8 cellular contexts compared by ENCODE assay signal in genomic region chr2:144524190-144524957, GRCh38. TPM values are rescaled to one million over a fixed set of nuclear protein-coding genes. Genes with fewer than 3 reads are reported as not detected.
DNase-seq lines count a peak whose midpoint lies in the region; ATAC-seq and TF ChIP-seq lines count a peak whose summit lies in the region.

No MANE protein-coding gene starts in this region.

- no peaks in the 10 kb centered on the region for H3K36me3 Mint-ChIP-seq in activated CD8-positive, alpha-beta T cell treated with anti-CD3 and anti-CD28 coated beads for 36 hours (ENCODE audit: low read depth)

- H3K4me1 ChIP-seq in HUES48 (ENCODE audit: control insufficient read depth, insufficient read depth, low read length) (peaks cover 40% of the 10 kb centered on the region), neutrophil (ENCODE audit: control insufficient read depth in 1 of 2, insufficient read depth in 1 of 2, low read depth in 1 of 2, low read length in 1 of 2) (peaks cover 24 to 27% of the 10 kb centered on the region in 2 experiments)

- H3K4me3 Mint-ChIP-seq in activated CD8-positive, alpha-beta T cell treated with anti-CD3 and anti-CD28 coated beads for 36 hours, result peak overlapping the region; percentile 78

- peaks cover 42% of the 10 kb centered on the region for H3K27me3 Mint-ChIP-seq in activated CD8-positive, alpha-beta T cell treated with anti-CD3 and anti-CD28 coated beads for 36 hours

- DNase-seq in AG10803 (ENCODE audit: low read depth) (no peak), germinal center (ENCODE audit: low spot score) (peak; percentile 50), NCI-H1436 (lab: John Stamatoyannopoulos, UW) (no peak)
- peak; percentile 41 for DNase-seq in activated CD8-positive, alpha-beta T cell treated with anti-CD3 and anti-CD28 coated beads for 36 hours

- H3K4me1 Mint-ChIP-seq in activated CD8-positive, alpha-beta T cell treated with anti-CD3 and anti-CD28 coated beads for 36 hours (ENCODE audit: low read depth), result peaks cover 15% of the 10 kb centered on the region

- H3K27ac ChIP-seq in HUES48 (ENCODE audit: low read depth, low read length) (peak overlapping the region; percentile 83), neutrophil (peak overlapping the region; percentile 56)

- H3K27ac Mint-ChIP-seq in activated CD8-positive, alpha-beta T cell treated with anti-CD3 and anti-CD28 coated beads for 36 hours, result peak overlapping the region; percentile 31

- peaks cover 37% of the 10 kb centered on the region for H3K27me3 ChIP-seq in HUES48 (ENCODE audit: control insufficient read depth, insufficient read depth, low read length)
- H3K27me3 ChIP-seq in neutrophil, result no peaks in the 10 kb centered on the region

- CTCF ChIA-PET in activated CD8-positive, alpha-beta T cell treated with anti-CD3 and anti-CD28 coated beads for 36 hours (lab: Charles Lee), result no interaction called here

- no peak for TF ChIP-seq CTCF in AG10803 (conservative IDR thresholded peaks at IDR 0.05; ENCODE audit: low read length)
- no peak for TF ChIP-seq CTCF in activated CD8-positive, alpha-beta T cell treated with anti-CD3 and anti-CD28 coated beads for 36 hours (IDR thresholded peaks at IDR 0.05)
- TF ChIP-seq CTCF in neutrophil (IDR thresholded peaks at IDR 0.05), result no peak

- intact Hi-C loops in activated CD8-positive, alpha-beta T cell treated with anti-CD3 and anti-CD28 coated beads for 36 hours (cut with micrococcal nuclease), result no loop called here

- H3K9ac ChIP-seq in HUES48 (ENCODE audit: low read depth, low read length), result peak overlapping the region; percentile 19; the same call in 1 of the 2 replicates

- POLR2A ChIA-PET in activated CD8-positive, alpha-beta T cell treated with anti-CD3 and anti-CD28 coated beads for 36 hours (lab: Charles Lee), result interaction anchor here (0.6 to 0.7 kb wide), 3 partner anchors 46 to 242 kb away, joined by 3 to 4 read pairs (median 4); no protein-coding TSS in a partner anchor

- H3K36me3 ChIP-seq in HUES48 (ENCODE audit: control insufficient read depth, insufficient read depth, low read length) (no peaks in the 10 kb centered on the region), neutrophil (no peaks in the 10 kb centered on the region)

- H3K4me3 ChIP-seq in AG10803 (ENCODE audit: low read length), result peak overlapping the region; percentile 72
- H3K4me3 ChIP-seq in HUES48 (ENCODE audit: low read depth, low read length), result peak overlapping the region; percentile 59
- H3K4me3 ChIP-seq in neutrophil (ENCODE audit: low read depth in 1 of 2, low read length in 1 of 2), result peak overlapping the region; percentile 75 to 87

- H3K9me3 Mint-ChIP-seq in activated CD8-positive, alpha-beta T cell treated with anti-CD3 and anti-CD28 coated beads for 36 hours, result no peaks in the 10 kb centered on the region

- ATAC-seq in activated CD8-positive, alpha-beta T cell treated with anti-CD3 and anti-CD28 coated beads for 36 hours, result peak; percentile 46
- no peak for ATAC-seq in HG02678 (IDR thresholded peaks at IDR 0.05; ENCODE audit: unreplicated experiment)
- ATAC-seq in GM21825 (IDR thresholded peaks at IDR 0.05; ENCODE audit: unreplicated experiment), result no peak

- H3K9me3 ChIP-seq in HUES48 (ENCODE audit: control insufficient read depth, insufficient read depth, low read length) (no peaks in the 10 kb centered on the region), neutrophil (no peaks in the 10 kb centered on the region)

RNA-seq across cellular contexts. Expression of gene ZEB2, which starts 4.5 kb away (rescaled TPM):
- total RNA-seq in activated CD8-positive, alpha-beta T cell treated with anti-CD3 and anti-CD28 coated beads for 36 hours, result 10 to 100 TPM; 13.5 to 14.9 TPM

Comparison
In these comparisons a context has a peak if more than half of its experiments do, and no peak if none do; other contexts are left out.
1. DNase-seq: peak in activated CD8-positive, alpha-beta T cell treated with anti-CD3 and anti-CD28 coated beads for 36 hours (single experiment) and germinal center (single experiment); none in AG10803 (single experiment) and NCI-H1436 (single experiment).
2. Peak in every context shown above with its lines, with median percentiles within 50 percentile points of each other: H3K4me3 ChIP-seq.